ENCODE assay signal across 9 cellular contexts in genomic region chr17:54891176-54891821, GRCh38. TPM values are rescaled to one million over a fixed set of nuclear protein-coding genes. Genes with fewer than 3 reads are reported as not detected.
A peak's percentile ranks its signal among the peaks of the same experiment; 100 is the strongest.
DNase-seq lines count a peak whose midpoint lies in the region; ATAC-seq and TF ChIP-seq lines count a peak whose summit lies in the region.
"Had no signal": no experiment of that assay in that cellular context is flagged by ENCODE, and none has a peak within 500 bp of the region (broad histone marks: within the 10 kb centered on the region; RNA-seq: fewer than 3 reads in every experiment).

No MANE protein-coding gene starts in this region.

- H3K9me3 Mint-ChIP-seq in activated T-cell treated with anti-CD3 and anti-CD28 coated beads, Interleukin-2, amount 50 U/mL, for 72 hours = no peaks in the 10 kb centered on the region
- H3K9me3 Mint-ChIP-seq: activated naive CD4-positive, alpha-beta T cell treated with anti-CD3 and anti-CD28 coated beads, Interleukin-2, amount 50 U/mL, for 24 hours had no signal

- H3K4me3 Mint-ChIP-seq in activated T-cell treated with anti-CD3 and anti-CD28 coated beads, Interleukin-2, amount 50 U/mL, for 72 hours = no peak overlapping the region
- H3K4me3 Mint-ChIP-seq: activated naive CD4-positive, alpha-beta T cell treated with anti-CD3 and anti-CD28 coated beads, Interleukin-2, amount 50 U/mL, for 24 hours had no signal

- no peak overlapping the region for H3K27ac Mint-ChIP-seq in activated T-cell treated with anti-CD3 and anti-CD28 coated beads, Interleukin-2, amount 50 U/mL, for 72 hours
- H3K27ac Mint-ChIP-seq: activated naive CD4-positive, alpha-beta T cell treated with anti-CD3 and anti-CD28 coated beads, Interleukin-2, amount 50 U/mL, for 24 hours had no signal

- no peaks in the 10 kb centered on the region for H3K36me3 Mint-ChIP-seq in activated T-cell treated with anti-CD3 and anti-CD28 coated beads, Interleukin-2, amount 50 U/mL, for 72 hours (ENCODE audit: insufficient read depth in 2 of 2)
- H3K36me3 Mint-ChIP-seq: activated naive CD4-positive, alpha-beta T cell treated with anti-CD3 and anti-CD28 coated beads, Interleukin-2, amount 50 U/mL, for 24 hours had no signal

- DNase-seq in activated T-cell treated with anti-CD3 and anti-CD28 coated beads, Interleukin-2, amount 50 U/mL, for 72 hours = peak; percentile 2 to 8
- no peak for DNase-seq in activated T-cell treated with anti-CD3 and anti-CD28 coated beads, Interleukin-2, amount 50 U/mL, for 48 hours
- peak; percentile 57 for DNase-seq in NAMALWA (ENCODE audit: low spot score)
- DNase-seq in SK-N-DZ (ENCODE audit: low spot score) = peak; percentile 70
- DNase-seq in foreskin fibroblast = peak; percentile 57 to 86
- peak; percentile 14 for DNase-seq in retinal pigment epithelial cell (ENCODE audit: low read depth)
- DNase-seq in CD1c-positive myeloid dendritic cell (ENCODE audit: extremely low spot score) = no peak
- DNase-seq in cortex of kidney (lab: John Stamatoyannopoulos, UW) = no peak

- H3K4me3 ChIP-seq in foreskin fibroblast (ENCODE audit: low read depth in 1 of 2, low read length in 2 of 2) = no peak overlapping the region
- no peak overlapping the region for H3K4me3 ChIP-seq in retinal pigment epithelial cell (ENCODE audit: low read length)

- H3K4me1 Mint-ChIP-seq in activated T-cell treated with anti-CD3 and anti-CD28 coated beads, Interleukin-2, amount 50 U/mL, for 72 hours (ENCODE audit: low read depth) = no peaks in the 10 kb centered on the region
- H3K4me1 Mint-ChIP-seq: activated naive CD4-positive, alpha-beta T cell treated with anti-CD3 and anti-CD28 coated beads, Interleukin-2, amount 50 U/mL, for 24 hours had no signal

- ATAC-seq in activated T-cell treated with anti-CD3 and anti-CD28 coated beads, Interleukin-2, amount 50 U/mL, for 72 hours (replicated peaks in 1 of 2) = peak; percentile 41 to 50

- TF ChIP-seq CTCF in foreskin fibroblast (IDR thresholded peaks at IDR 0.05; ENCODE audit: low read depth, low read length) (peak; percentile 15), retinal pigment epithelial cell (conservative IDR thresholded peaks at IDR 0.05; ENCODE audit: low read depth, low read length) (peak; percentile 36)

- peaks cover 28% of the 10 kb centered on the region for H3K27me3 Mint-ChIP-seq in activated T-cell treated with anti-CD3 and anti-CD28 coated beads, Interleukin-2, amount 50 U/mL, for 72 hours (ENCODE audit: low read depth)

RNA-seq across cellular contexts. Expression of gene TOM1L1, which starts 9.4 kb away (rescaled TPM):
- total RNA-seq in activated T-cell treated with anti-CD3 and anti-CD28 coated beads, Interleukin-2, amount 50 U/mL, for 72 hours = under 1 TPM; 0.74 to 1.00 TPM
- 15.2 and 16.9 TPM in 2 replicates for polyA plus RNA-seq in SK-N-DZ (2014; cell fraction: cytosol; rRNA removed)
- polyA plus RNA-seq in SK-N-DZ (2014; cell fraction: nucleus; rRNA removed) = 16.4 and 24.4 TPM in 2 replicates

Comparison
In these comparisons a context has a peak if more than half of its experiments do, and no peak if none do; other contexts are left out.
1. DNase-seq: peak in activated T-cell treated with anti-CD3 and anti-CD28 coated beads, Interleukin-2, amount 50 U/mL, for 72 hours (2 of 2), NAMALWA (single experiment), SK-N-DZ (single experiment), foreskin fibroblast (2 of 2) and retinal pigment epithelial cell (single experiment); none in activated T-cell treated with anti-CD3 and anti-CD28 coated beads, Interleukin-2, amount 50 U/mL, for 48 hours (0 of 2), CD1c-positive myeloid dendritic cell (single experiment) and cortex of kidney (single experiment).